In the genomic region with DNA sequence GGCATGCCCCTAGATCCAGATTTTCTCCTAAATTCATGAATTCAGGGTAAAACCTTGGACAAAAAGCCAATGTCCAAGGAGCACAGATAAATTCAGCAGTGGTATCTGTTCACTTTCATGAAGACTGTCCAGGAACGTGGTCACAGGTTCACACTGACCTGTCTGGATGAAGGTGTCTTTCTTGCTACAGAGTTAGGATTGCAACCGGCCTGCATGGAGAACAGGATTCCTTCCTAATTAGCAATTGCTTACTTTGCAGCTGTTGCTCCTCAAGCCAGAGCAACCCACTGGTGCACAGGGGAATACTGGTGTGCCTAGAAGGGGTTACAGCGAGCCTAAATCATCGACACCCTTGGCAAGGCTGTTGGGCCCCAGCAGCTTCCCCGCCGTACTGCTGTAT, we compare ENCODE assay signal across 37 cellular contexts. TPM values are rescaled to one million over a fixed set of nuclear protein-coding genes. Genes with fewer than 3 reads are reported as not detected.
"Had no signal": no experiment of that assay in that cellular context is flagged by ENCODE, and none has a peak within 500 bp of the region (broad histone marks: within the 10 kb centered on the region; RNA-seq: fewer than 3 reads in every experiment).

No MANE protein-coding gene starts in this region.

- FAIRE-seq: astrocyte, bronchial epithelial cell had no signal

- DNase-seq: activated effector memory CD4-positive, alpha-beta T cell treated with anti-CD3 and anti-CD28 coated beads, Interleukin-2, amount 50 U/mL, for 16 hours; activated effector memory CD4-positive, alpha-beta T cell treated with Interleukin-2 at 50 U/mL for 16 hours; activated gamma-delta T cell; activated gamma-delta T cell treated with Interleukin-2 at 50 U/mL for 16 hours; activated naive CD4-positive, alpha-beta T cell; activated naive CD4-positive, alpha-beta T cell treated with anti-CD3 and anti-CD28 coated beads for 36 hours; activated naive CD4-positive, alpha-beta T cell treated with anti-CD3 and anti-CD28 coated beads, Interleukin-2, amount 10 ng/mL, durations not matched to agents 7 days and 5 days; activated naive CD4-positive, alpha-beta T cell treated with anti-CD3 and anti-CD28 coated beads, Interleukin-2, amount 50 U/mL, for 16 hours; activated naive CD4-positive, alpha-beta T cell treated with Interleukin-2 at 50 U/mL for 16 hours; activated naive CD8-positive, alpha-beta T cell treated with anti-CD3 and anti-CD28 coated beads for 36 hours; activated naive CD8-positive, alpha-beta T cell treated with anti-CD3 and anti-CD28 coated beads, Interleukin-2, amount 10 ng/mL, durations not matched to agents 7 days and 5 days; activated naive CD8-positive, alpha-beta T cell treated with anti-CD3 and anti-CD28 coated beads, Interleukin-2, amount 50 U/mL, for 24 hours; activated T-cell treated with anti-CD3 and anti-CD28 coated beads, Interleukin-2, amount 50 U/mL, for 1 hour; activated T-cell treated with anti-CD3 and anti-CD28 coated beads, Interleukin-2, amount 50 U/mL, for 24 hours; activated T-cell treated with anti-CD3 and anti-CD28 coated beads, Interleukin-2, amount 50 U/mL, for 4 hours; activated T-cell treated with anti-CD3 and anti-CD28 coated beads, Interleukin-2, amount 50 U/mL, for 48 hours; activated T-cell treated with anti-CD3 and anti-CD28 coated beads, Interleukin-2, amount 50 U/mL, for 72 hours; adrenal gland; amniotic stem cell; amygdala; anterior cingulate cortex; aorta; body of pancreas; brain microvascular endothelial cell; caudate nucleus; central memory CD4-positive, alpha-beta T cell; cerebellar nuclear complex had no signal

- ATAC-seq: activated naive CD4-positive, alpha-beta T cell treated with anti-CD3 and anti-CD28 coated beads, Interleukin-2, amount 50 U/mL, for 72 hours; activated naive CD8-positive, alpha-beta T cell treated with anti-CD3 and anti-CD28 coated beads, Interleukin-2, amount 50 U/mL, for 24 hours; activated T-cell treated with anti-CD3 and anti-CD28 coated beads, Interleukin-2, amount 50 U/mL, for 4 hours; activated T-cell treated with anti-CD3 and anti-CD28 coated beads, Interleukin-2, amount 50 U/mL, for 72 hours; activated T-helper 17 cell treated with anti-CD3 and anti-CD28 coated beads, Interleukin-2, amount 50 U/mL, for 72 hours; body of pancreas had no signal

- H3K4me3 ChIP-seq: adrenal gland, ascending aorta, body of pancreas, breast epithelium, cardiac muscle cell had no signal

- H3K4me1 ChIP-seq: adrenal gland, ascending aorta, body of pancreas, breast epithelium had no signal

- H3K36me3 ChIP-seq: adrenal gland, ascending aorta, brain microvascular endothelial cell, breast epithelium, cardiac muscle cell had no signal

- H3K27me3 ChIP-seq: ascending aorta, body of pancreas had no signal

- H3K9me3 ChIP-seq: adrenal gland, ascending aorta, body of pancreas, breast epithelium had no signal

- H3K27ac ChIP-seq: adrenal gland, ascending aorta, body of pancreas, brain microvascular endothelial cell, breast epithelium, cardiac muscle cell had no signal

RNA-seq across cellular contexts. Expression of a gene that starts 47.6 kb away (rescaled TPM):
- total RNA-seq: activated naive CD4-positive, alpha-beta T cell treated with anti-CD3 and anti-CD28 coated beads for 36 hours; activated naive CD4-positive, alpha-beta T cell treated with anti-CD3 and anti-CD28 coated beads, Interleukin-2, amount 50 U/mL, for 72 hours; activated T-cell treated with anti-CD3 and anti-CD28 coated beads, Interleukin-2, amount 50 U/mL, for 72 hours; activated T-helper 1 cell treated with anti-CD3 and anti-CD28 coated beads, Interleukin-12 subunit alpha, Interleukin-12 subunit beta, Interleukin-2, Interleukin-4 antibody, amounts not matched to agents 30 ng/mL and 10 ng/mL and 1 ng/mL, durations not matched to agents 14 hours and 24 hours and 36 hours; activated T-helper 17 cell treated with anti-CD3 and anti-CD28 coated beads, Interleukin-2, amount 50 U/mL, for 72 hours; activated T-helper 2 cell treated with anti-CD3 and anti-CD28 coated beads, Interferon-gamma antibody, Interleukin-2, Interleukin-4, amounts not matched to agents 10 μg/mL and 5 μg/mL and 100 μg/mL, durations not matched to agents 14 hours and 24 hours and 36 hours; chondrocyte had no signal
